ENCODE assay signal across 9 cellular contexts in the genomic region with DNA sequence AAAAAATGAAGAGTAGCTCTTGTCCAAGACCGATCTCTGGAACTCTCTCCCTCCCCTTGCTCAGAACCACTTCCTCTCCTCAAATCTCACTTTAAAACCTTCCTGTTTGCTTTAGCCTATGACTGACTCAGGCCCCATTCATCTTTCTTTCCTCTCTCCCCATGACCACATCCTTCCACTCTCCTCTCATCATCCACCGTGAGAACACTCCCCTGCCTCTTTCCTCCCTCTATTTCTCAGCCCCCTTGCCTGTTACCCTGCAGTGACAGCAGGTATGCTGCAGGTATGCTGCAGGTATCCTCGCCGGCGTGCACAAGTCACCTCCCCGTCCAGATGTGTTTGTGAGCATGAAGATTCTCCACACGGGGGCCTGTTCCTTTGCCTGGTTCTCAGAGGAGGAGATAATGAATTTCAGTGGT.
DNase-seq lines count a peak whose midpoint lies in the region; ATAC-seq and TF ChIP-seq lines count a peak whose summit lies in the region.
"Had no signal": no experiment of that assay in that cellular context is flagged by ENCODE, and none has a peak within 500 bp of the region (broad histone marks: within the 10 kb centered on the region; RNA-seq: fewer than 3 reads in every experiment).

No MANE protein-coding gene starts in this region.

- H3K9me3 Mint-ChIP-seq in CD4-positive, alpha-beta memory T cell: peaks cover 0 to 17% (median 3%) of the 10 kb centered on the region in 8 donors
- H3K9me3 Mint-ChIP-seq: activated naive CD4-positive, alpha-beta T cell treated with anti-CD3 and anti-CD28 coated beads, Interleukin-2, amount 50 U/mL, for 24 hours had no signal

- H2BK15ac ChIP-seq in mesenchymal stem cell (ENCODE audit: low read depth, poor library complexity, severe bottlenecking): no peak overlapping the region

- H3K79me1 ChIP-seq in mesenchymal stem cell (replicated peaks; ENCODE audit: low read length, poor library complexity, severe bottlenecking): no peaks in the 10 kb centered on the region

- H2BK120ac ChIP-seq in mesenchymal stem cell (ENCODE audit: low read depth, low read length): peak overlapping the region; percentile 42

- H2AK5ac ChIP-seq in mesenchymal stem cell (ENCODE audit: low read length, severe bottlenecking): no peak overlapping the region

- H3K36me3 ChIP-seq in mesenchymal stem cell (ENCODE audit: control insufficient read depth in 1 of 2, insufficient read depth in 2 of 2, low read depth in 1 of 2, low read length in 2 of 2) (no peaks in the 10 kb centered on the region), tibial nerve (no peaks in the 10 kb centered on the region)
- H3K36me3 ChIP-seq in CD4-positive, alpha-beta memory T cell (ENCODE audit: insufficient read depth, low read length): no peaks in the 10 kb centered on the region

- no peak overlapping the region for H2BK5ac ChIP-seq in mesenchymal stem cell (ENCODE audit: low read depth, low read length, poor library complexity, severe bottlenecking)

- peak overlapping the region; percentile 55 for H2AFZ ChIP-seq in mesenchymal stem cell (ENCODE audit: low read depth, low read length)

- peak overlapping the region in 1 of 2 experiments; percentile 80 for H2BK12ac ChIP-seq in mesenchymal stem cell (ENCODE audit: low read length in 2 of 2)

- H4K8ac ChIP-seq in mesenchymal stem cell (ENCODE audit: low read length): peak overlapping the region; percentile 87

- H3K9ac ChIP-seq in mesenchymal stem cell (ENCODE audit: low read length): no peak overlapping the region

- H3K27ac ChIP-seq in mesenchymal stem cell (ENCODE audit: low read length, poor library complexity, severe bottlenecking): peak overlapping the region; percentile 71
- no peak overlapping the region for H3K27ac ChIP-seq in CD4-positive, alpha-beta memory T cell (ENCODE audit: low read depth, low read length)
- H3K27ac ChIP-seq in tibial nerve: no peak overlapping the region

- no peak overlapping the region for H3K23ac ChIP-seq in mesenchymal stem cell (ENCODE audit: low read length in 2 of 2)

- peak; percentile 79 for DNase-seq in EL
- DNase-seq in HFF-Myc (ENCODE audit: extremely low read depth, low read depth): peak; percentile 26
- DNase-seq in UCSD-AML1 (lab: John Stamatoyannopoulos, UW; ENCODE audit: unreplicated experiment): peak; percentile 15
- peak; percentile 51 for DNase-seq in mesenchymal stem cell
- no peak for DNase-seq in CD4-positive, alpha-beta memory T cell
- DNase-seq in tibial nerve (ENCODE audit: low spot score in 2 of 2): no peak
- no peak for DNase-seq in NCI-H345 treated with DMSO at 0.1 percent for 48 hours (lab: John Stamatoyannopoulos, UW; ENCODE audit: unreplicated experiment)

- peak overlapping the region; percentile 57 for H4K91ac ChIP-seq in mesenchymal stem cell (ENCODE audit: low read length)

- H3K27me3 ChIP-seq in mesenchymal stem cell (ENCODE audit: control insufficient read depth in 1 of 2, insufficient read depth in 1 of 2, low read length in 2 of 2) (no peaks in the 10 kb centered on the region), tibial nerve (no peaks in the 10 kb centered on the region)
- no peaks in the 10 kb centered on the region for H3K27me3 ChIP-seq in CD4-positive, alpha-beta memory T cell (ENCODE audit: insufficient read depth, low read length)

- H3K27ac Mint-ChIP-seq in CD4-positive, alpha-beta memory T cell: no peak overlapping the region
- H3K27ac Mint-ChIP-seq: activated naive CD4-positive, alpha-beta T cell treated with anti-CD3 and anti-CD28 coated beads, Interleukin-2, amount 50 U/mL, for 24 hours had no signal

- no peak for TF ChIP-seq POLR2A in tibial nerve (IDR thresholded peaks at IDR 0.05)

- H3K4me3 Mint-ChIP-seq in CD4-positive, alpha-beta memory T cell: no peak overlapping the region
- H3K4me3 Mint-ChIP-seq: activated naive CD4-positive, alpha-beta T cell treated with anti-CD3 and anti-CD28 coated beads, Interleukin-2, amount 50 U/mL, for 24 hours had no signal

- H3K9me3 ChIP-seq in mesenchymal stem cell (ENCODE audit: control insufficient read depth, low read length): no peaks in the 10 kb centered on the region
- no peaks in the 10 kb centered on the region for H3K9me3 ChIP-seq in CD4-positive, alpha-beta memory T cell (ENCODE audit: control insufficient read depth in 1 of 2, low read length in 2 of 2)
- H3K9me3 ChIP-seq in tibial nerve: no peaks in the 10 kb centered on the region

- peak overlapping the region in 1 of 2 experiments; percentile 25 for H3K4ac ChIP-seq in mesenchymal stem cell (ENCODE audit: low read depth in 1 of 2, low read length in 2 of 2)

- peaks cover 0 to 2% of the 10 kb centered on the region in 2 donors for H3K27me3 Mint-ChIP-seq in CD4-positive, alpha-beta memory T cell

- H3K14ac ChIP-seq in mesenchymal stem cell (ENCODE audit: low read length in 2 of 2): no peak overlapping the region

- ATAC-seq in GM21717 (IDR thresholded peaks at IDR 0.05; ENCODE audit: unreplicated experiment): no peak

- H3K18ac ChIP-seq in mesenchymal stem cell (ENCODE audit: low read depth in 1 of 2, low read length in 2 of 2): peak overlapping the region in 1 of 2 experiments; percentile 88

- no peak overlapping the region for H3K4me2 ChIP-seq in mesenchymal stem cell (ENCODE audit: low read length, poor library complexity, severe bottlenecking)

- H3K4me1 Mint-ChIP-seq in CD4-positive, alpha-beta memory T cell: peaks cover 0 to 5% (median 0%) of the 10 kb centered on the region in 4 donors

- H3K4me1 ChIP-seq in mesenchymal stem cell (ENCODE audit: control insufficient read depth, insufficient read depth, low read depth, low read length) (peaks cover 7% of the 10 kb centered on the region), tibial nerve (no peaks in the 10 kb centered on the region)
- no peaks in the 10 kb centered on the region for H3K4me1 ChIP-seq in CD4-positive, alpha-beta memory T cell (ENCODE audit: insufficient read depth, low read length)

- TF ChIP-seq CTCF in HFF-Myc (IDR thresholded peaks at IDR 0.05; ENCODE audit: low read depth, low read length, missing control alignments): no peak
- no peak for TF ChIP-seq CTCF in tibial nerve (IDR thresholded peaks at IDR 0.05)

- H3K4me3 ChIP-seq in HFF-Myc (replicated peaks; ENCODE audit: low read depth, low read length): no peak overlapping the region
- no peak overlapping the region for H3K4me3 ChIP-seq in mesenchymal stem cell (ENCODE audit: insufficient read depth in 1 of 2, low read depth in 1 of 2, low read length in 2 of 2)
- no peak overlapping the region for H3K4me3 ChIP-seq in CD4-positive, alpha-beta memory T cell (ENCODE audit: low read length in 2 of 2)
- H3K4me3 ChIP-seq in tibial nerve: no peak overlapping the region

- TF ChIP-seq EP300 in tibial nerve (IDR thresholded peaks at IDR 0.05): no peak

- POLR2A ChIA-PET in CD4-positive, alpha-beta memory T cell (lab: Charles Lee; ENCODE audit: partially characterized antibody): no interaction called here

- intact Hi-C loops in CD4-positive, alpha-beta memory T cell (cut with micrococcal nuclease): no loop called here

- no peaks in the 10 kb centered on the region for H3K36me3 Mint-ChIP-seq in CD4-positive, alpha-beta memory T cell
- H3K36me3 Mint-ChIP-seq: activated naive CD4-positive, alpha-beta T cell treated with anti-CD3 and anti-CD28 coated beads, Interleukin-2, amount 50 U/mL, for 24 hours had no signal

- 49% methylated on average over 7 of the region's 7 CpGs for WGBS in mesenchymal stem cell
- WGBS in tibial nerve, 2 donors: 55 to 56% methylated on average over 7 of the region's 7 CpGs

- CTCF ChIA-PET in CD4-positive, alpha-beta memory T cell (lab: Charles Lee; ENCODE audit: partially characterized antibody): no interaction called here

Comparison
In these comparisons a context has a peak if more than half of its experiments do, and no peak if none do; other contexts are left out.
1. DNase-seq: peak in EL (single experiment), HFF-Myc (single experiment), UCSD-AML1 (single experiment) and mesenchymal stem cell (single experiment); none in CD4-positive, alpha-beta memory T cell (0 of 5), tibial nerve (0 of 2) and NCI-H345 treated with DMSO at 0.1 percent for 48 hours (single experiment).